In the genomic region with DNA sequence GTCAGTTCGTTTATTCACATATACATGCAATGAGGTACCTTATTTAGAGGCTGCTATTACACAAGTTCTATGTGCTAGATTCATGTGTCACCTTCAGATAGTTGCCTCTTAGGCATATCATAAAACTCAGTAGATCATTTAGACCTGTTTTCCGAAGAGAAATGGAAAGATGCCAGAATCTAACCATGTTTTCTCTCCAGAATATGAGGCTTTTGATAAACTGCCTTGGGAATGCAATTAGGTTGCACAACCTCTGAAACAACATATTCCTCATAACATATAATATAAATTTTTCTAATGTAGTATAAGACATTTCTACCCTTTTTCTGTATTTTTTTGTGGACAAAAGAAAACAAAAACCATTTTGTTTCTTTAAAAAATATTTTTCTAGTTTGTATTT, we compare ENCODE assay signal across 18 cellular contexts.
DNase-seq lines count a peak whose midpoint lies in the region; ATAC-seq and TF ChIP-seq lines count a peak whose summit lies in the region.
"Had no signal": no experiment of that assay in that cellular context is flagged by ENCODE, and none has a peak within 500 bp of the region (broad histone marks: within the 10 kb centered on the region; RNA-seq: fewer than 3 reads in every experiment).

No MANE protein-coding gene starts in this region.

- peak; percentile 20 for DNase-seq in SK-N-MC (ENCODE audit: low read depth, low spot score)
- DNase-seq in dorsolateral prefrontal cortex: no peak
- DNase-seq in psoas muscle: no peak
- DNase-seq in activated CD4-positive, alpha-beta T cell treated with anti-CD3 and anti-CD28 coated beads, Interleukin-2, amount 50 U/mL, for 4 hours: no peak
- DNase-seq in RKO (ENCODE audit: low spot score): no peak
- DNase-seq: Caco-2; CD4-positive, alpha-beta memory T cell; H9; NCI-H2029 treated with DMSO at 0.1 percent for 48 hours; NCI-H526 treated with DMSO at 0.1 percent for 48 hours; SHP77 treated with DMSO at 0.1 percent for 48 hours had no signal

- H3K9ac ChIP-seq in BLaER1 treated with 17β-estradiol and CSF1 and Interleukin-3, amounts not matched to agents 10 nM and 100 nM: no peak overlapping the region
- no peak overlapping the region for H3K9ac ChIP-seq in SK-N-MC (ENCODE audit: insufficient read length)
- H3K9ac ChIP-seq: BLaER1 had no signal

- TF ChIP-seq CTCF in dorsolateral prefrontal cortex (IDR thresholded peaks at IDR 0.05 in 54 of 56, conservative IDR thresholded peaks at IDR 0.05 in 2 of 56; ENCODE audit: low read depth in 1 of 56, partially characterized antibody in 56 of 56) (no peak), psoas muscle (IDR thresholded peaks at IDR 0.05) (no peak)

- peaks cover 46 to 92% (median 89%) of the 10 kb centered on the region in 10 experiments for H3K4me1 ChIP-seq in BLaER1 treated with 17β-estradiol and CSF1 and Interleukin-3, amounts not matched to agents 10 nM and 100 nM
- H3K4me1 ChIP-seq in psoas muscle: peaks cover 51% of the 10 kb centered on the region

- peak overlapping the region in 8 of 11 experiments; percentile 9 to 77 (median 42); a peak in 14 of 22 replicates for H3K4me2 ChIP-seq in BLaER1 treated with 17β-estradiol and CSF1 and Interleukin-3, amounts not matched to agents 10 nM and 100 nM
- H3K4me2 ChIP-seq: BLaER1, GM23338 had no signal

- peaks cover 21 to 82% (median 62%) of the 10 kb centered on the region in 11 experiments for H3K36me3 ChIP-seq in BLaER1 treated with 17β-estradiol and CSF1 and Interleukin-3, amounts not matched to agents 10 nM and 100 nM
- no peaks in the 10 kb centered on the region for H3K36me3 ChIP-seq in SK-N-MC (ENCODE audit: insufficient read depth, low read length)
- no peaks in the 10 kb centered on the region for H3K36me3 ChIP-seq in psoas muscle (ENCODE audit: insufficient read depth in 1 of 2, low read depth in 1 of 2)

- intact Hi-C loops in dorsolateral prefrontal cortex (cut with DNase I): no loop called here
- intact Hi-C loops in psoas muscle (cut with DNase I): no loop called here

- peak overlapping the region in 9 of 11 experiments; percentile 60 to 99 (median 98); a peak in 15 of 22 replicates for H3K27ac ChIP-seq in BLaER1 treated with 17β-estradiol and CSF1 and Interleukin-3, amounts not matched to agents 10 nM and 100 nM
- H3K27ac ChIP-seq in SK-N-MC (no peak overlapping the region), dorsolateral prefrontal cortex (peak overlapping the region in 58 of 59 donors; percentile 2 to 88 (median 65)), psoas muscle (peak overlapping the region; percentile 76)
- H3K27ac ChIP-seq: BLaER1 had no signal

- H3K9me3 ChIP-seq in BLaER1 treated with 17β-estradiol and CSF1 and Interleukin-3, amounts not matched to agents 10 nM and 100 nM (replicated peaks in 1 of 11): no peaks in the 10 kb centered on the region
- H3K9me3 ChIP-seq in SK-N-MC (ENCODE audit: low read depth, low read length) (no peaks in the 10 kb centered on the region), psoas muscle (no peaks in the 10 kb centered on the region)
- H3K9me3 ChIP-seq: BLaER1, Caco-2 had no signal

- no peaks in the 10 kb centered on the region; a peak in 2 of 22 replicates for H4K20me1 ChIP-seq in BLaER1 treated with 17β-estradiol and CSF1 and Interleukin-3, amounts not matched to agents 10 nM and 100 nM

- 53 to 58% (median 53%) methylated on average over 2 of the region's 2 CpGs for WGBS in psoas muscle, 3 donors

- H3K27me3 ChIP-seq in BLaER1 treated with 17β-estradiol and CSF1 and Interleukin-3, amounts not matched to agents 10 nM and 100 nM: no peaks in the 10 kb centered on the region
- H3K27me3 ChIP-seq in dorsolateral prefrontal cortex (no peaks in the 10 kb centered on the region), psoas muscle (ENCODE audit: insufficient read depth in 3 of 3, low read length in 2 of 3) (no peaks in the 10 kb centered on the region)
- H3K27me3 ChIP-seq: BLaER1 had no signal

- H3K4me3 ChIP-seq in BLaER1 treated with 17β-estradiol and CSF1 and Interleukin-3, amounts not matched to agents 10 nM and 100 nM: no peak overlapping the region
- H3K4me3 ChIP-seq in SK-N-MC (no peak overlapping the region), dorsolateral prefrontal cortex (peak overlapping the region in 1 of 59 donors; percentile 8), psoas muscle (no peak overlapping the region)
- H3K4me3 ChIP-seq: BLaER1, GM23338, K562 had no signal

- ATAC-seq in psoas muscle (peak in 2 of 4 donors; percentile 6 to 10), GM21360 (IDR thresholded peaks at IDR 0.05; ENCODE audit: unreplicated experiment) (no peak)
- ATAC-seq: GM23338, HepG2, K562, Panc1 had no signal
